18 cellular contexts compared by ENCODE assay signal in the genomic region with DNA sequence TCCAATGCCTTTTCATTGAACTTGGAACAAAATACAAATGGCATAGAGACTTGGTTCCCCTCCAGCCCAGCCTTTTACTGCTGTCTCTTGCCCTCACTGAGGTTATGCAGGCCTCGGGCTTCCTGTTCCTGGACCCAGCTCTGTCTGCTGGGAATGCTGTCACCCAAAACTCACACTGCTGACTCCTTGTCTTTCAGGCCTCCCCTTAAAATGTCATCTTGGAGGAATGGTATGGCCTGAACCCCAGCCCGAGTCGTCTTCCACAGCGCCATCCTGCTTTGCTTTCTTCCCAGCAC. TPM values are rescaled to one million over a fixed set of nuclear protein-coding genes. Genes with fewer than 3 reads are reported as not detected.
DNase-seq lines count a peak whose midpoint lies in the region; ATAC-seq, FAIRE-seq and TF ChIP-seq lines count a peak whose summit lies in the region.
"Had no signal": no experiment of that assay in that cellular context is flagged by ENCODE, and none has a peak within 500 bp of the region (broad histone marks: within the 10 kb centered on the region; RNA-seq: fewer than 3 reads in every experiment).

No MANE protein-coding gene starts in this region.

- peaks cover 3% of the 10 kb centered on the region; the same call in 1 of the 2 replicates for H3K4me1 ChIP-seq in H9 (ENCODE audit: insufficient read depth, low read length)
- peaks cover 3% of the 10 kb centered on the region in 2 experiments; a peak in 3 of 5 replicates for H3K4me1 ChIP-seq in K562 (replicated peaks in 1 of 2; ENCODE audit: control insufficient read depth in 2 of 2, insufficient read depth in 2 of 2, low read length in 2 of 2)
- H3K4me1 ChIP-seq in mesenchymal stem cell (ENCODE audit: control insufficient read depth, insufficient read depth, low read depth, low read length) = peaks cover 2% of the 10 kb centered on the region
- peaks cover 0 to 16% (median 15%) of the 10 kb centered on the region in 4 donors for H3K4me1 ChIP-seq in sigmoid colon
- no peaks in the 10 kb centered on the region for H3K4me1 ChIP-seq in Caco-2
- H3K4me1 ChIP-seq: BE2C, SJCRH30 had no signal

- FAIRE-seq in K562 (lab: Jason Lieb, UNC) = no peak
- FAIRE-seq: HTR-8/SVneo had no signal

- H3K27ac Mint-ChIP-seq in H9 (no peak overlapping the region; a peak in 2 of 7 replicates), Caco-2 (ENCODE audit: unreplicated experiment) (no peak overlapping the region)

- H2BK15ac ChIP-seq in H9 (ENCODE audit: low read depth, low read length) (no peak overlapping the region), mesenchymal stem cell (ENCODE audit: low read depth, poor library complexity, severe bottlenecking) (peak overlapping the region; percentile 30)

- CTCF ChIA-PET in K562 (lab: Yijun Ruan, JAX; ENCODE audit: low intra/inter-chr PET ratio) = no interaction called here
- CTCF ChIA-PET in Caco-2 (lab: Charles Lee) = interaction anchor here (0.7 to 1.3 kb wide), 4 partner anchors 9 to 331 kb away, joined by 3 to 6 read pairs (median 4); partner anchors contain the start of gene ANKRD10

- no peaks in the 10 kb centered on the region for H3K23me2 ChIP-seq in H9 (ENCODE audit: insufficient read length, low read depth, low read length, poor library complexity, severe bottlenecking)

- H3K79me1 ChIP-seq in H9 (ENCODE audit: insufficient read depth, low read depth, low read length, poor library complexity, severe bottlenecking) (no peaks in the 10 kb centered on the region), mesenchymal stem cell (replicated peaks; ENCODE audit: low read length, poor library complexity, severe bottlenecking) (no peaks in the 10 kb centered on the region)

- H3K4me3 ChIP-seq in K562 = no peak overlapping the region
- no peak overlapping the region for H3K4me3 ChIP-seq in mesenchymal stem cell (ENCODE audit: insufficient read depth in 1 of 2, low read depth in 1 of 2, low read length in 2 of 2)
- no peak overlapping the region for H3K4me3 ChIP-seq in sigmoid colon
- H3K4me3 ChIP-seq in Caco-2 (ENCODE audit: low read depth, low read length) = no peak overlapping the region
- H3K4me3 ChIP-seq: SJCRH30 had no signal

- H3K4me3 Mint-ChIP-seq in H9 = no peak overlapping the region
- H3K4me3 Mint-ChIP-seq in Caco-2 (ENCODE audit: unreplicated experiment) = no peak overlapping the region

- POLR2A ChIA-PET in K562 (lab: Yijun Ruan, JAX) = interaction anchor here (1.0 to 1.1 kb wide), 2 partner anchors 9 to 11 kb away, joined by 3 read pairs; partner anchors contain the start of gene ANKRD10
- POLR2A ChIA-PET in Caco-2 (lab: Charles Lee) = no interaction called here

- no peak overlapping the region for H3K14ac ChIP-seq in H9 (ENCODE audit: insufficient read depth, low read length)
- H3K14ac ChIP-seq in mesenchymal stem cell (ENCODE audit: low read length in 2 of 2) = no peak overlapping the region

- H3K27me3 ChIP-seq in H9 (ENCODE audit: insufficient read depth, low read length) (no peaks in the 10 kb centered on the region), K562 (ENCODE audit: control insufficient read depth in 2 of 2, insufficient read depth in 2 of 2, low read length in 2 of 2) (no peaks in the 10 kb centered on the region), mesenchymal stem cell (ENCODE audit: control insufficient read depth in 1 of 2, insufficient read depth in 1 of 2, low read length in 2 of 2) (peaks cover 0 to 10% of the 10 kb centered on the region in 2 experiments), sigmoid colon (no peaks in the 10 kb centered on the region), Caco-2 (replicated peaks; ENCODE audit: control insufficient read depth, insufficient read depth, low read length) (no peaks in the 10 kb centered on the region)
- H3K27me3 ChIP-seq: SJCRH30 had no signal

- no peaks in the 10 kb centered on the region for H3K9me1 ChIP-seq in K562 (ENCODE audit: control insufficient read depth, insufficient read depth, low read length)

- H2BK120ac ChIP-seq in H9 (ENCODE audit: low read depth, low read length, poor library complexity, severe bottlenecking) (no peak overlapping the region), mesenchymal stem cell (ENCODE audit: low read depth, low read length) (no peak overlapping the region)

- no TSS peak for BruUV-seq in K562 (replicated peaks; lab: Mats Ljungman, UMichigan)
- BruUV-seq in Caco-2 (replicated peaks; lab: Mats Ljungman, UMichigan) = no TSS peak

- TF ChIP-seq RAD21 in K562 (CRISPR knock-in tag; conservative IDR thresholded peaks at IDR 0.05 in 1 of 2, IDR thresholded peaks at IDR 0.05 in 1 of 2) = no peak

- peaks cover 8% of the 10 kb centered on the region for H3K27me3 Mint-ChIP-seq in H9 (ENCODE audit: low read depth)
- peaks cover 12% of the 10 kb centered on the region for H3K27me3 Mint-ChIP-seq in Caco-2 (ENCODE audit: insufficient read depth, unreplicated experiment)

- H3K4me1 Mint-ChIP-seq in H9 (peaks cover 26 to 28% of the 10 kb centered on the region in 2 experiments), Caco-2 (ENCODE audit: low read depth, unreplicated experiment) (no peaks in the 10 kb centered on the region)

- H2BK20ac ChIP-seq in H9 (ENCODE audit: low read depth, low read length, poor library complexity, severe bottlenecking) = no peak overlapping the region

- TF ChIP-seq CTCF in H9 (conservative IDR thresholded peaks at IDR 0.05) (no peak), K562 (IDR thresholded peaks at IDR 0.05 in 2 of 3, conservative IDR thresholded peaks at IDR 0.05 in 1 of 3; ENCODE audit: insufficient read depth in 2 of 3, low read depth in 1 of 3, low read length in 3 of 3) (no peak), sigmoid colon (IDR thresholded peaks at IDR 0.05) (no peak), Caco-2 (IDR thresholded peaks at IDR 0.05; ENCODE audit: insufficient read depth in 1 of 2, low read depth in 1 of 2, low read length in 1 of 2, severe bottlenecking in 1 of 2, unreplicated experiment in 1 of 2) (no peak)

- no peak for ATAC-seq in K562

- peak; percentile 19 for DNase-seq in H9
- no peak for DNase-seq in K562 (ENCODE audit: extremely low read depth in 1 of 4, low spot score in 3 of 4)
- no peak for DNase-seq in mesenchymal stem cell
- no peak for DNase-seq in sigmoid colon
- DNase-seq in activated T-cell treated with anti-CD3 and anti-CD28 coated beads, Interleukin-2, amount 50 U/mL, for 1 hour = no peak
- DNase-seq in Caco-2 = no peak
- DNase-seq in activated CD4-positive, alpha-beta T cell treated with anti-CD3 and anti-CD28 coated beads, Interleukin-2, amount 50 U/mL, for 4 hours = no peak
- DNase-seq: BE2C; DMS 273 treated with DMSO at 0.1 percent for 48 hours; DMS79 treated with DMSO at 0.1 percent for 48 hours; MV-4-11; NCI-H2029 treated with DMSO at 0.1 percent for 48 hours; NCI-H2171; NCI-H345; NCI-H774; NK-92 treated with Interleukin-12 subunit alpha and Interleukin-12 subunit beta, amount 100 ng/mL, for 24 hours had no signal

- H3K56ac ChIP-seq in H9 (ENCODE audit: insufficient read length, low read depth, low read length) = no peak overlapping the region

- H2BK12ac ChIP-seq in H9 (ENCODE audit: insufficient read length, low read depth, low read length) (no peak overlapping the region), mesenchymal stem cell (ENCODE audit: low read length in 2 of 2) (no peak overlapping the region)

- H3K9me3 Mint-ChIP-seq in H9 (no peaks in the 10 kb centered on the region), Caco-2 (ENCODE audit: unreplicated experiment) (no peaks in the 10 kb centered on the region)

- H3K4me2 ChIP-seq in H9 (ENCODE audit: insufficient read depth, insufficient read length, low read length) = no peak overlapping the region
- H3K4me2 ChIP-seq in K562 (ENCODE audit: insufficient read depth, low read length) = no peak overlapping the region
- no peak overlapping the region for H3K4me2 ChIP-seq in mesenchymal stem cell (ENCODE audit: low read length, poor library complexity, severe bottlenecking)

- H3K4ac ChIP-seq in H9 (ENCODE audit: low read depth, low read length) (no peak overlapping the region), mesenchymal stem cell (ENCODE audit: low read depth in 1 of 2, low read length in 2 of 2) (no peak overlapping the region)

- H3K36me3 Mint-ChIP-seq in H9 (ENCODE audit: insufficient read depth in 1 of 3, low read depth in 3 of 3) = no peaks in the 10 kb centered on the region
- H3K36me3 Mint-ChIP-seq in Caco-2 (ENCODE audit: insufficient read depth, unreplicated experiment) = no peaks in the 10 kb centered on the region

- H2AFZ ChIP-seq in H9 (ENCODE audit: low read length) (no peak overlapping the region), K562 (ENCODE audit: low read depth, low read length) (0 out of 2 replicates have a peak overlapping the region, but pooled peaks have one; percentile 23), mesenchymal stem cell (ENCODE audit: low read depth, low read length) (no peak overlapping the region)

- TF ChIP-seq POLR2A in K562 (conservative IDR thresholded peaks at IDR 0.05) = no peak
- no peak for TF ChIP-seq POLR2A in sigmoid colon (IDR thresholded peaks at IDR 0.05)

- H2AK5ac ChIP-seq in H9 (ENCODE audit: insufficient read length, low read length) (no peak overlapping the region), mesenchymal stem cell (ENCODE audit: low read length, severe bottlenecking) (peak overlapping the region; percentile 67)

- H4K5ac ChIP-seq in H9 (ENCODE audit: insufficient read length, low read depth, low read length) = no peak overlapping the region

- H3K18ac ChIP-seq in H9 (ENCODE audit: insufficient read length, low read depth, low read length) (no peak overlapping the region), mesenchymal stem cell (ENCODE audit: low read depth in 1 of 2, low read length in 2 of 2) (no peak overlapping the region)

- H3K79me2 ChIP-seq in H9 (ENCODE audit: insufficient read depth, low read length) = no peaks in the 10 kb centered on the region
- no peaks in the 10 kb centered on the region for H3K79me2 ChIP-seq in K562 (ENCODE audit: control insufficient read depth, insufficient read depth, low read length)

- no peak overlapping the region for H2BK5ac ChIP-seq in H9 (ENCODE audit: insufficient read length, low read length)
- H2BK5ac ChIP-seq in mesenchymal stem cell (ENCODE audit: low read depth, low read length, poor library complexity, severe bottlenecking) = no peak overlapping the region

- no peaks in the 10 kb centered on the region for H3K36me3 ChIP-seq in K562 (ENCODE audit: control insufficient read depth, insufficient read depth, low read length)
- H3K36me3 ChIP-seq in mesenchymal stem cell (ENCODE audit: control insufficient read depth in 1 of 2, insufficient read depth in 2 of 2, low read depth in 1 of 2, low read length in 2 of 2) = no peaks in the 10 kb centered on the region
- no peaks in the 10 kb centered on the region for H3K36me3 ChIP-seq in sigmoid colon
- no peaks in the 10 kb centered on the region for H3K36me3 ChIP-seq in Caco-2 (ENCODE audit: control insufficient read depth, insufficient read depth, low read length)
- H3K36me3 ChIP-seq: BE2C, SJCRH30 had no signal

- in situ Hi-C loops in K562 (cut with MboI) = loop anchor here (10.0 kb wide), 1 partner anchor 90 kb away; no protein-coding TSS in a partner anchor

- no CpG with 5 or more reads among the region's 4 CpGs for WGBS in H9 (ENCODE audit: extremely low coverage, insufficient read length, low lambda C conversion rate)
- WGBS in K562 (ENCODE audit: insufficient coverage, low coverage, missing lambda C conversion rate) = 61% methylated on average over 4 of the region's 4 CpGs
- 79% methylated on average over 4 of the region's 4 CpGs for WGBS in mesenchymal stem cell
- WGBS in sigmoid colon, 2 donors = 85 to 91% methylated on average over 4 of the region's 4 CpGs

- H4K20me1 ChIP-seq in H9 (ENCODE audit: control insufficient read depth, insufficient read depth, insufficient read length) = no peaks in the 10 kb centered on the region
- H4K20me1 ChIP-seq in K562 (replicated peaks; ENCODE audit: control insufficient read depth, insufficient read depth, low read length) = no peaks in the 10 kb centered on the region

- H3K27ac ChIP-seq in H9 (ENCODE audit: insufficient read length, low read depth, low read length) (no peak overlapping the region), K562 (ENCODE audit: extremely low read depth, low read depth, low read length) (no peak overlapping the region), mesenchymal stem cell (ENCODE audit: low read length, poor library complexity, severe bottlenecking) (no peak overlapping the region), sigmoid colon (peak overlapping the region in 3 of 4 donors; percentile 4 to 61 (median 7))
- H3K27ac ChIP-seq: SJCRH30 had no signal

- no peak overlapping the region for H3K9ac ChIP-seq in H9 (ENCODE audit: extremely low read depth, insufficient read length, low read length)
- no peak overlapping the region for H3K9ac ChIP-seq in K562 (ENCODE audit: insufficient read depth in 1 of 2, low read depth in 2 of 2, low read length in 2 of 2)
- no peak overlapping the region for H3K9ac ChIP-seq in mesenchymal stem cell (ENCODE audit: low read length)

- H4K91ac ChIP-seq in H9 (ENCODE audit: insufficient read length, low read depth, low read length) (no peak overlapping the region), mesenchymal stem cell (ENCODE audit: low read length) (no peak overlapping the region)

- intact Hi-C loops in K562 (cut with micrococcal nuclease) = loop anchor here (2.0 kb wide), 1 partner anchor 96 kb away; no protein-coding TSS in a partner anchor
- intact Hi-C loops in sigmoid colon (cut with DNase I) = no loop called here
- intact Hi-C loops in Caco-2 (cut with micrococcal nuclease; ENCODE audit: unreplicated experiment) = no loop called here

- TF ChIP-seq EP300 in K562 (IDR thresholded peaks at IDR 0.05; ENCODE audit: low read length) (no peak), sigmoid colon (IDR thresholded peaks at IDR 0.05) (no peak)

- no peak overlapping the region for H4K8ac ChIP-seq in H9 (replicated peaks; ENCODE audit: insufficient read length, low read depth, low read length)
- no peak overlapping the region for H4K8ac ChIP-seq in mesenchymal stem cell (ENCODE audit: low read length)

- H3K23ac ChIP-seq in H9 (ENCODE audit: insufficient read length, low read depth, low read length) (no peak overlapping the region), mesenchymal stem cell (ENCODE audit: low read length in 2 of 2) (no peak overlapping the region)

- no peak overlapping the region for H3T11ph ChIP-seq in H9 (ENCODE audit: low read length)

- H3K9me3 ChIP-seq in H9 (ENCODE audit: control insufficient read depth, low read depth, low read length) (no peaks in the 10 kb centered on the region), K562 (replicated peaks; ENCODE audit: control insufficient read depth, insufficient read depth, low read depth, low read length) (no peaks in the 10 kb centered on the region; the same call in 1 of the 2 replicates), mesenchymal stem cell (ENCODE audit: control insufficient read depth, low read length) (peaks cover 4% of the 10 kb centered on the region), sigmoid colon (no peaks in the 10 kb centered on the region), Caco-2 (no peaks in the 10 kb centered on the region)
- H3K9me3 ChIP-seq: BE2C, SJCRH30 had no signal

RNA-seq across cellular contexts. Expression of gene ANKRD10, which starts 9.7 kb away (rescaled TPM):
- 159 and 160 TPM in 2 replicates for total RNA-seq in H9 (2021)
- 178 and 324 TPM in 2 replicates for total RNA-seq in K562 (2011; cell fraction: chromatin; rRNA removed; ENCODE audit: low replicate concordance)
- 159 and 175 TPM in 2 replicates for total RNA-seq in K562 (2011; cell fraction: nucleolus; rRNA removed)
- 205 and 428 TPM in 2 replicates for total RNA-seq in K562 (2011; cell fraction: nucleoplasm; rRNA removed)
- 45.0 and 50.2 TPM in 2 replicates for total RNA-seq in K562 (2014; rRNA removed)
- 53.0 and 67.7 TPM in 2 replicates for total RNA-seq in K562 (2014; rRNA removed; fragmentation: Illumina TruSeq; extraction: Trizol)
- 45.4 and 61.9 TPM in 2 replicates for total RNA-seq in K562 (2015; rRNA removed; fragmentation: Illumina TruSeq; extraction: Trizol)
- 46.9 and 55.0 TPM in 2 replicates for total RNA-seq in K562 (2021)
- 169 and 183 TPM in 2 replicates for polyA plus RNA-seq in K562 (2011; rRNA removed)
- polyA plus RNA-seq in K562 (2011; cell fraction: cytosol; rRNA removed) = 54.2 and 61.3 TPM in 2 replicates
- 416 and 593 TPM in 2 replicates for polyA plus RNA-seq in K562 (2011; cell fraction: nucleus; rRNA removed)
- 32.3 and 57.8 TPM in 2 replicates for polyA plus RNA-seq in K562 (2012)
- polyA plus RNA-seq in K562 (2014; fragmentation: Illumina TruSeq; extraction: Trizol) = 21.7 and 23.2 TPM in 2 replicates
- 10 to 100 TPM; 22.1 to 31.0 TPM for polyA plus RNA-seq in K562 (2014; fragmentation: Nextera tagmentation; extraction: Ambion mirVana)
- polyA plus RNA-seq in K562 (2014; rRNA removed) = 36.8 and 40.2 TPM in 2 replicates
- polyA minus RNA-seq in K562 (2011; rRNA and poly(A)+ RNA removed) = 108 and 129 TPM in 2 replicates
- polyA minus RNA-seq in K562 (2011; cell fraction: cytosol; rRNA and poly(A)+ RNA removed) = 91.0 and 108 TPM in 2 replicates
- 588 and 736 TPM in 2 replicates for polyA minus RNA-seq in K562 (2011; cell fraction: nucleus; rRNA and poly(A)+ RNA removed)
- 34.0 TPM for polyA plus RNA-seq in mesenchymal stem cell (2013, experiment 1 of 2)
- polyA plus RNA-seq in mesenchymal stem cell (2013, experiment 2 of 2) = 33.7 TPM
- 100 to 1,000 TPM; 141 to 179 (median 150) TPM for total RNA-seq in sigmoid colon
- 10 to 100 TPM; 41.4 to 73.0 (median 44.9) TPM for polyA plus RNA-seq in sigmoid colon
- total RNA-seq in Caco-2 (2022) = 123 and 132 TPM in 2 replicates

Comparison
In these comparisons a context has a peak if more than half of its experiments do, and no peak if none do; other contexts are left out.
1. H3K27ac ChIP-seq: peak in sigmoid colon (3 of 4); none in H9 (single experiment), K562 (single experiment) and mesenchymal stem cell (single experiment).